In the genomic region with DNA sequence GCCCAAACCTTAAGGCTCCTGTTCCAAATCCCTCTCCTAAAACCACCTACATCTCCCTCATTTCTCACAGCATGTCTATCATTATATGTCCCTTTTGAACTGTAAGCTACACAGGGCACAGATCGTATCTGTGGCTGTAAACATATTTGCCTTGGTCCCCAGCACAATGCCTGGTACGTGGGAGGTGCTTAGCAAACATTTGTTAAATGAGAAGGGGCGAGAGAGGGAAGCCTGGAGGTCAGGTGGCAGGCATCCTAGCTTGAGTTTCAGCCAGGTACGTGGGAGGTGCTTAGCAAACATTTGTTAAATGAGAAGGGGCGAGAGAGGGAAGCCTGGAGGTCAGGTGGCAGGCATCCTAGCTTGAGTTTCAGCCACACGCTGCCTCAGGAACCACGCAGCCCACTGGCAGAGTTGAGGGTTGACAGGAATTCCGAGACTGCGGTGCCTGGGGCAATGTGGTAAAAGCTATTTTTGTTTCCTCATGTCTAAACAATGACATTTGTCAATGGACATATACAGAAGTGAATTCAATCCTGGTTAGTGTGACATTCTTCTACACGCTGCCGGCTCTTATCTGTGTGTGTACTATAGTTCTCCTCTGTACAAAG, we compare ENCODE assay signal across 9 cellular contexts.
A peak's percentile ranks its signal among the peaks of the same experiment; 100 is the strongest.
DNase-seq lines count a peak whose midpoint lies in the region; TF ChIP-seq lines count a peak whose summit lies in the region.
"Had no signal": no experiment of that assay in that cellular context is flagged by ENCODE, and none has a peak within 500 bp of the region (broad histone marks: within the 10 kb centered on the region; RNA-seq: fewer than 3 reads in every experiment).

No MANE protein-coding gene starts in this region.

- no peaks in the 10 kb centered on the region for H3K36me3 ChIP-seq in HUES64 (ENCODE audit: insufficient read depth, low read length)
- H3K36me3 ChIP-seq in Karpas-422 (ENCODE audit: insufficient read depth, low read length): no peaks in the 10 kb centered on the region

- H3K9me2 ChIP-seq in Karpas-422 (replicated peaks; ENCODE audit: insufficient read depth, low read length): no peaks in the 10 kb centered on the region

- H3K4me3 ChIP-seq in HUES64 (ENCODE audit: low read length): no peak overlapping the region
- no peak overlapping the region for H3K4me3 ChIP-seq in astrocyte of the spinal cord (ENCODE audit: low read depth, low read length)
- no peak overlapping the region for H3K4me3 ChIP-seq in Karpas-422 (ENCODE audit: low read length)

- in situ Hi-C loops in astrocyte of the spinal cord (cut with HindIII; ENCODE audit: low sequenced_read_pairs): no loop called here

- H3K27ac ChIP-seq in 22Rv1 (no peak overlapping the region), HUES64 (ENCODE audit: low read depth, low read length) (peak overlapping the region; percentile 53), Karpas-422 (ENCODE audit: low read length) (no peak overlapping the region)

- no peak overlapping the region for H2AFZ ChIP-seq in Karpas-422 (ENCODE audit: low read length)

- H4K20me1 ChIP-seq in Karpas-422 (ENCODE audit: insufficient read depth, low read depth, low read length): no peaks in the 10 kb centered on the region

- no peak overlapping the region for H3K9ac ChIP-seq in HUES64 (ENCODE audit: low read depth, low read length)
- no peak overlapping the region for H3K9ac ChIP-seq in Karpas-422 (ENCODE audit: low read length)

- H3K4me2 ChIP-seq in Karpas-422 (ENCODE audit: low read depth, low read length, poor library complexity, severe bottlenecking): no peak overlapping the region

- H3K4me1 ChIP-seq in HUES64 (ENCODE audit: insufficient read depth, low read length) (peaks cover 45% of the 10 kb centered on the region), Karpas-422 (ENCODE audit: low read length) (no peaks in the 10 kb centered on the region)

- no peaks in the 10 kb centered on the region for H3K79me2 ChIP-seq in Karpas-422 (ENCODE audit: low read length)

- TF ChIP-seq CTCF in 22Rv1 (IDR thresholded peaks at IDR 0.05) (peak; percentile 33), astrocyte of the spinal cord (IDR thresholded peaks at IDR 0.05; ENCODE audit: low read depth, low read length) (no peak)

- 33% methylated on average over 11 of the region's 11 CpGs for WGBS in HUES64

- H3K27me3 ChIP-seq in HUES64 (ENCODE audit: insufficient read depth, low read length): no peaks in the 10 kb centered on the region
- no peaks in the 10 kb centered on the region for H3K27me3 ChIP-seq in Karpas-422 (ENCODE audit: low read length)

- DNase-seq in astrocyte of the spinal cord (ENCODE audit: low read depth, low spot score): peak; percentile 38
- DNase-seq in islet precursor cell: peak; percentile 98
- DNase-seq in Karpas-422: no peak
- no peak for DNase-seq in OCI-M2 (lab: John Stamatoyannopoulos, UW; ENCODE audit: unreplicated experiment)
- no peak for DNase-seq in activated CD4-positive, alpha-beta T cell treated with anti-CD3 and anti-CD28 coated beads for 4 hours
- DNase-seq in anterior cingulate cortex (lab: John Stamatoyannopoulos, UW): no peak
- DNase-seq: activated T-cell treated with anti-CD3 and anti-CD28 coated beads, Interleukin-2, amount 50 U/mL, for 72 hours had no signal

- H3K9me3 ChIP-seq in HUES64 (ENCODE audit: insufficient read depth, low read depth, low read length) (no peaks in the 10 kb centered on the region), Karpas-422 (ENCODE audit: low read length) (no peaks in the 10 kb centered on the region)

Comparison
In these comparisons a context has a peak if more than half of its experiments do, and no peak if none do; other contexts are left out.
1. DNase-seq: peak in astrocyte of the spinal cord (single experiment) and islet precursor cell (single experiment); none in Karpas-422 (single experiment), OCI-M2 (single experiment), activated CD4-positive, alpha-beta T cell treated with anti-CD3 and anti-CD28 coated beads for 4 hours (0 of 2) and anterior cingulate cortex (0 of 58).